12 cellular contexts compared by ENCODE assay signal in the genomic region with DNA sequence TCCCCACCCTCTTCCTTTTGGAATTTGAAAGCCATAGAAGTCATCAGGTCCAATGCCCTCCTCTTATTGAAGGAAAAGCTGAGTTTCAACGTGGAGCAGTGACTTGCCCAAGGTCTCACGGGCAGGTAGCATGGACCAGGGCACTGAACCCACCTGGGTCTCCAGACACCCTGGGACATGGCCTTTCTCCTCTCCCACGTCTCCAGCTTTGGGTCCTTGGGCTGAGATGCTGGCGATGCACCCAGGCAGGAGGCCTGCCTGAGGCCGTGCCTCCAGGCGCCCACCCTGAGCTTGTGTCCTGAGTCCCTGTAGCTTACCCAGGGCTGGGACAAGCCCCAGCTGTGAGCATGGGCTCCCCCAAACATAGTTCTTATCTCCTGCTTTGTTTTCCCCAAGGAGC. TPM values are rescaled to one million over a fixed set of nuclear protein-coding genes. Genes with fewer than 3 reads are reported as not detected.
DNase-seq lines count a peak whose midpoint lies in the region; ATAC-seq and TF ChIP-seq lines count a peak whose summit lies in the region.
"Had no signal": no experiment of that assay in that cellular context is flagged by ENCODE, and none has a peak within 500 bp of the region (broad histone marks: within the 10 kb centered on the region; RNA-seq: fewer than 3 reads in every experiment).

No MANE protein-coding gene starts in this region.

- peak overlapping the region; percentile 78 for H3K4me3 ChIP-seq in CD8-positive, alpha-beta memory T cell (ENCODE audit: low read length)
- no peak overlapping the region for H3K4me3 ChIP-seq in endocrine pancreas (ENCODE audit: control insufficient read depth, insufficient read depth, low read length)
- no peak overlapping the region for H3K4me3 ChIP-seq in smooth muscle cell
- no peak overlapping the region for H3K4me3 ChIP-seq in adrenal gland
- H3K4me3 ChIP-seq: mucosa of descending colon had no signal

- CTCF ChIA-PET in CD8-positive, alpha-beta memory T cell (lab: Charles Lee), result interaction anchor here (0.9 to 3.8 kb wide), 8 partner anchors 11 to 246 kb away, joined by 3 to 19 read pairs (median 6); partner anchors contain the start of gene LDLRAP1

- no peak overlapping the region for H2AFZ ChIP-seq in smooth muscle cell (ENCODE audit: low read depth)

- no peak for TF ChIP-seq POLR2A in adrenal gland (IDR thresholded peaks at IDR 0.05)

- POLR2A ChIA-PET in CD8-positive, alpha-beta memory T cell (lab: Charles Lee), result interaction anchor here (0.6 to 3.5 kb wide), 8 partner anchors 8 to 654 kb away, joined by 3 to 13 read pairs (median 5); partner anchors contain the start of genes LDLRAP1 and MAN1C1

- no peak for ATAC-seq in HG02938 (IDR thresholded peaks at IDR 0.05; ENCODE audit: unreplicated experiment)
- no peak for ATAC-seq in HG03045 (IDR thresholded peaks at IDR 0.05; ENCODE audit: unreplicated experiment)
- ATAC-seq: mucosa of descending colon had no signal

- no peaks in the 10 kb centered on the region for H3K27me3 ChIP-seq in CD8-positive, alpha-beta memory T cell (ENCODE audit: insufficient read depth, low read length, poor library complexity, severe bottlenecking)
- H3K27me3 ChIP-seq in endocrine pancreas (ENCODE audit: control insufficient read depth, insufficient read depth, low read length) (no peaks in the 10 kb centered on the region), smooth muscle cell (ENCODE audit: low read depth) (no peaks in the 10 kb centered on the region), adrenal gland (no peaks in the 10 kb centered on the region)

- H3K36me3 Mint-ChIP-seq in CD8-positive, alpha-beta memory T cell, result peaks cover 4 to 80% (median 14%) of the 10 kb centered on the region in 3 donors

- peak overlapping the region; percentile 77 to 96 (median 88) for H3K27ac Mint-ChIP-seq in CD8-positive, alpha-beta memory T cell

- H3K79me2 ChIP-seq in smooth muscle cell (ENCODE audit: low read depth), result no peaks in the 10 kb centered on the region

- H3K36me3 ChIP-seq in CD8-positive, alpha-beta memory T cell (ENCODE audit: insufficient read depth, low read length), result peaks cover 29% of the 10 kb centered on the region
- H3K36me3 ChIP-seq in endocrine pancreas (ENCODE audit: control insufficient read depth, insufficient read depth, low read length) (no peaks in the 10 kb centered on the region), smooth muscle cell (ENCODE audit: low read depth) (no peaks in the 10 kb centered on the region), adrenal gland (replicated peaks in 1 of 2) (peaks cover 0 to 6% of the 10 kb centered on the region in 2 donors)

- 98% methylated on average over 6 of the region's 6 CpGs for WGBS in smooth muscle cell (ENCODE audit: low lambda C conversion rate)
- 82 to 94% (median 89%) methylated on average over 5 to 6 of the region's 6 CpGs for WGBS in adrenal gland, 4 donors

- intact Hi-C loops in adrenal gland (cut with DNase I), result no loop called here

- peaks cover 23% of the 10 kb centered on the region for H3F3A ChIP-seq in smooth muscle cell (ENCODE audit: low read depth)

- H3K4me2 ChIP-seq in smooth muscle cell, result no peak overlapping the region

- peaks cover 71 to 96% (median 77%) of the 10 kb centered on the region in 3 donors for H3K4me1 Mint-ChIP-seq in CD8-positive, alpha-beta memory T cell

- TF ChIP-seq CTCF in VCaP (conservative IDR thresholded peaks at IDR 0.05) (no peak), smooth muscle cell (IDR thresholded peaks at IDR 0.05; ENCODE audit: borderline replicate concordance, insufficient read depth, poor library complexity, severe bottlenecking) (no peak), adrenal gland (IDR thresholded peaks at IDR 0.05) (no peak)

- H3K4me1 ChIP-seq in CD8-positive, alpha-beta memory T cell (ENCODE audit: insufficient read depth, low read length), result peaks cover 97% of the 10 kb centered on the region
- H3K4me1 ChIP-seq in endocrine pancreas (ENCODE audit: control insufficient read depth, insufficient read depth, low read length), result no peaks in the 10 kb centered on the region
- peaks cover 32% of the 10 kb centered on the region for H3K4me1 ChIP-seq in smooth muscle cell (ENCODE audit: low read depth)
- peaks cover 5 to 25% of the 10 kb centered on the region in 2 donors for H3K4me1 ChIP-seq in adrenal gland (replicated peaks in 1 of 2)

- no peak for DNase-seq in CD8-positive, alpha-beta memory T cell
- DNase-seq in smooth muscle cell (lab: John Stamatoyannopoulos, UW; ENCODE audit: unreplicated experiment) (no peak), kidney tubule cell (ENCODE audit: low spot score) (no peak), adrenal gland (no peak)
- DNase-seq: activated CD4-positive, CD25-positive, alpha-beta regulatory T cell treated with anti-CD3 and anti-CD28 coated beads, Interleukin-2, amount 50 U/mL, for 72 hours; dermis blood vessel endothelial cell; mucosa of descending colon had no signal

- H3K9me3 ChIP-seq in CD8-positive, alpha-beta memory T cell (ENCODE audit: low read length), result no peaks in the 10 kb centered on the region
- H3K9me3 ChIP-seq in endocrine pancreas (ENCODE audit: control insufficient read depth, low read length), result no peaks in the 10 kb centered on the region
- no peaks in the 10 kb centered on the region for H3K9me3 ChIP-seq in smooth muscle cell (replicated peaks; ENCODE audit: low read depth)
- no peaks in the 10 kb centered on the region for H3K9me3 ChIP-seq in adrenal gland (replicated peaks in 1 of 3)
- H3K9me3 ChIP-seq: mucosa of descending colon had no signal

- H3K4me3 Mint-ChIP-seq in CD8-positive, alpha-beta memory T cell, result peak overlapping the region; percentile 74 to 97 (median 86)

- peaks cover 26% of the 10 kb centered on the region for H4K20me1 ChIP-seq in smooth muscle cell (ENCODE audit: low read depth)

- H3K27me3 Mint-ChIP-seq in CD8-positive, alpha-beta memory T cell, result no peaks in the 10 kb centered on the region

- H3K27ac ChIP-seq in CD8-positive, alpha-beta memory T cell (ENCODE audit: low read depth, low read length), result no peak overlapping the region
- H3K27ac ChIP-seq in VCaP, result peak overlapping the region; percentile 86
- peak overlapping the region; percentile 99 for H3K27ac ChIP-seq in smooth muscle cell (ENCODE audit: low read depth)
- no peak overlapping the region for H3K27ac ChIP-seq in adrenal gland

- peak overlapping the region; percentile 45 for H3K9ac ChIP-seq in endocrine pancreas (ENCODE audit: control insufficient read depth, insufficient read depth, low read length)
- no peak overlapping the region for H3K9ac ChIP-seq in smooth muscle cell (ENCODE audit: low read depth)

- no peaks in the 10 kb centered on the region for H3K9me3 Mint-ChIP-seq in CD8-positive, alpha-beta memory T cell

RNA-seq across cellular contexts. Expression of gene LDLRAP1, which starts 21.4 kb away (rescaled TPM):
- 10 to 100 TPM; 21.1 to 22.0 TPM for total RNA-seq in CD8-positive, alpha-beta memory T cell
- 302 TPM for polyA plus RNA-seq in CD8-positive, alpha-beta memory T cell
- total RNA-seq in smooth muscle cell, result 16.2 and 19.5 TPM in 2 replicates
- 30.5 and 39.0 TPM in 2 replicates for polyA plus RNA-seq in smooth muscle cell
- total RNA-seq in adrenal gland, result 10 to 100 TPM; 26.3 to 39.1 (median 29.0) TPM
- 10 to 100 TPM; 19.0 to 25.6 (median 21.4) TPM for polyA plus RNA-seq in adrenal gland

RNA-seq across cellular contexts. Expression of gene MAN1C1, which starts 51.8 kb away (rescaled TPM):
- total RNA-seq in CD8-positive, alpha-beta memory T cell, result 1 to 10 TPM; 2.8 to 3.6 TPM
- polyA plus RNA-seq in CD8-positive, alpha-beta memory T cell, result 5.6 TPM
- total RNA-seq in smooth muscle cell, result 5.0 and 10.5 TPM in 2 replicates
- 4.2 and 4.4 TPM in 2 replicates for polyA plus RNA-seq in smooth muscle cell
- 10 to 100 TPM; 23.7 to 58.7 (median 31.2) TPM for total RNA-seq in adrenal gland
- 10 to 100 TPM in 2 of 3 donors, 1 to 10 TPM in 1; 8.3 to 14.1 (median 13.7) TPM for polyA plus RNA-seq in adrenal gland
- total RNA-seq: HT1080 had no signal

Comparison
In these comparisons a context has a peak if more than half of its experiments do, and no peak if none do; other contexts are left out.
1. H3K27ac ChIP-seq: peak in VCaP (single experiment) and smooth muscle cell (single experiment); none in CD8-positive, alpha-beta memory T cell (single experiment) and adrenal gland (0 of 5).